Comparison of ENCODE assay signal across 1 cellular context in genomic region chr14:103099081-103099732, GRCh38.
A peak's percentile ranks its signal among the peaks of the same experiment; 100 is the strongest.
TF ChIP-seq lines count a peak whose summit lies in the region.

No MANE protein-coding gene starts in this region.

TF ChIP-seq in HepG2, 621 proteins besides CTCF, POLR2A, EP300 and RAD21 (continues in another document):
- TF ChIP-seq KDM4B (CRISPR knock-in tag; IDR thresholded peaks at IDR 0.05) (no peak), SNAPC5 (CRISPR knock-in tag; IDR thresholded peaks at IDR 0.05; ENCODE audit: borderline replicate concordance) (no peak), ARNT2 (CRISPR knock-in tag; IDR thresholded peaks at IDR 0.05; ENCODE audit: low read depth) (no peak; the same call in 1 of the 2 replicates), ZNF709 (CRISPR knock-in tag; IDR thresholded peaks at IDR 0.05) (no peak), ISX (CRISPR knock-in tag; conservative IDR thresholded peaks at IDR 0.05) (no peak), ZNF224 (CRISPR knock-in tag; IDR thresholded peaks at IDR 0.05) (no peak), PRDM10 (CRISPR knock-in tag; IDR thresholded peaks at IDR 0.05; ENCODE audit: low read depth) (peak; percentile 96), ARID5B (CRISPR knock-in tag; IDR thresholded peaks at IDR 0.05) (peak; percentile 75), RFX1 (IDR thresholded peaks at IDR 0.05) (no peak), ZNF329 (CRISPR knock-in tag; IDR thresholded peaks at IDR 0.05; ENCODE audit: low read depth) (no peak), PRDM4 (CRISPR knock-in tag; IDR thresholded peaks at IDR 0.05; ENCODE audit: borderline replicate concordance) (no peak), KMT2B (CRISPR knock-in tag; IDR thresholded peaks at IDR 0.05) (peak; percentile 58), NFKB2 (CRISPR knock-in tag; IDR thresholded peaks at IDR 0.05; ENCODE audit: borderline replicate concordance) (0 out of 2 replicates have a peak, but pooled peaks have one; percentile 45), TCF12 (IDR thresholded peaks at IDR 0.05) (no peak), TCF12 (CRISPR knock-in tag; IDR thresholded peaks at IDR 0.05) (peak; percentile 94), BRF2 (CRISPR knock-in tag; IDR thresholded peaks at IDR 0.05) (no peak), HNRNPLL (IDR thresholded peaks at IDR 0.05; ENCODE audit: low read depth, low read length, poor library complexity, severe bottlenecking) (peak; percentile 19), CHD2 (IDR thresholded peaks at IDR 0.05; ENCODE audit: low read depth, low read length) (no peak), ATF4 (CRISPR knock-in tag; IDR thresholded peaks at IDR 0.05) (peak in 1 of 2 experiments; percentile 71; a peak in 2 of 4 replicates), ZNF720 (CRISPR knock-in tag; IDR thresholded peaks at IDR 0.05) (0 out of 2 replicates have a peak, but pooled peaks have one; percentile 77), ZNF615 (CRISPR knock-in tag; IDR thresholded peaks at IDR 0.05; ENCODE audit: borderline replicate concordance) (no peak), ZMAT3 (CRISPR knock-in tag; conservative IDR thresholded peaks at IDR 0.05) (peak; percentile 32; the same call in 1 of the 2 replicates), ZBTB43 (CRISPR knock-in tag; conservative IDR thresholded peaks at IDR 0.05) (peak; percentile 78; the same call in 1 of the 2 replicates), RXRA (CRISPR knock-in tag; IDR thresholded peaks at IDR 0.05) (peak; percentile 88), HOXA7 (CRISPR knock-in tag; IDR thresholded peaks at IDR 0.05) (no peak), CSRNP1 (CRISPR knock-in tag; IDR thresholded peaks at IDR 0.05) (no peak; the same call in 1 of the 2 replicates), SMAD3 (CRISPR knock-in tag; IDR thresholded peaks at IDR 0.05) (peak; percentile 44; the same call in 1 of the 2 replicates), ZNF280D (CRISPR knock-in tag; IDR thresholded peaks at IDR 0.05) (no peak), HMGXB4 (CRISPR knock-in tag; IDR thresholded peaks at IDR 0.05; ENCODE audit: borderline replicate concordance in 1 of 2, low read depth in 1 of 2) (peak in 1 of 2 experiments; percentile 27; a peak in 2 of 4 replicates), ARID2 (CRISPR knock-in tag; IDR thresholded peaks at IDR 0.05; ENCODE audit: borderline replicate concordance) (0 out of 2 replicates have a peak, but pooled peaks have one; percentile 70), THAP11 (CRISPR knock-in tag; IDR thresholded peaks at IDR 0.05) (peak; percentile 80), ZMYM3 (CRISPR knock-in tag; IDR thresholded peaks at IDR 0.05) (peak; percentile 63), TAF1 (CRISPR knock-in tag; IDR thresholded peaks at IDR 0.05) (peak; percentile 60), ZNF556 (CRISPR knock-in tag; IDR thresholded peaks at IDR 0.05; ENCODE audit: borderline replicate concordance) (no peak; the same call in 1 of the 2 replicates), ZNF468 (CRISPR knock-in tag; IDR thresholded peaks at IDR 0.05) (no peak), ZNF451 (CRISPR knock-in tag; IDR thresholded peaks at IDR 0.05) (peak; percentile 51), FOSL2 (CRISPR knock-in tag; IDR thresholded peaks at IDR 0.05) (peak; percentile 48; the same call in 1 of the 2 replicates), ZNF343 (CRISPR knock-in tag; IDR thresholded peaks at IDR 0.05) (no peak), ZNF589 (CRISPR knock-in tag; conservative IDR thresholded peaks at IDR 0.05) (peak; percentile 66), PHF21A (CRISPR knock-in tag; IDR thresholded peaks at IDR 0.05) (peak; percentile 96), ELF1 (CRISPR knock-in tag; IDR thresholded peaks at IDR 0.05) (peak; percentile 54), HDAC6 (IDR thresholded peaks at IDR 0.05; ENCODE audit: low read depth, low read length) (no peak), ZSCAN30 (CRISPR knock-in tag; IDR thresholded peaks at IDR 0.05) (0 out of 2 replicates have a peak, but pooled peaks have one; percentile 51)
